ENCODE assay signal across 15 cellular contexts in the genomic region with DNA sequence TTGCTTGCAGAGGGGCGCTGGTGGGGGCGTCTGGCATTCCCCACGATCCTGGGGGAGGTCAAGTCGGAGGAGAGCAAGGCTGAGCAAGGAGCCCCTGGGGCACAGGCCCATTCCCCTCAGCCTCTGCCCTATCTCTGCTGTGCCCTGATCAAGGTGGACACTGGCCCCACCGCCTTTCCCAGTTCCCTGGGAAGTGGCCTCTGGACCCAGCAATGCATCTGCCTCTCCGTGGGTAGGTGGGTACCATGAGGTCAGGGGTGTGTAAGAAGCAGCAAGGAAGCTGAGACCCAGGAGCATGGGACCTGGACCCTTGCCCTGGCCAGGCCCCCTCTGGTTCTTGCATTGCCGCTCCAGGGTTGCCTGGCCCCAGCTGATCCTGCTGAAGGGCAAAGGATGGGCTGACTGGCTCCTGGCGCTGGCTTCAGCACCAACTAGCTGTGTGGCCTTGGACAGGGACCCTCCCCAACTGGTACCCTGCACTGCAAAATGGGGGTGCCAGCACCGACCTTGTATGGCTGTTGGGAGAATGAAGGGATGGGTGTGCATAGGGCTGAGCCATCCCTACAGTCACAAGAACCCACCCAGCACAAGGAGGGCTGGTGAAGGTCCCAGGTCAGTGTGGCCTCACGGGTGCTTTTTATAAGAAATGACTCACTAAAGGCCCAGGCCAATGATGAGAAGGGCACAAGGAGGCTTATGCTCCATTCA. TPM values are rescaled to one million over a fixed set of nuclear protein-coding genes. Genes with fewer than 3 reads are reported as not detected.
DNase-seq lines count a peak whose midpoint lies in the region; ATAC-seq and TF ChIP-seq lines count a peak whose summit lies in the region.
"Had no signal": no experiment of that assay in that cellular context is flagged by ENCODE, and none has a peak within 500 bp of the region (broad histone marks: within the 10 kb centered on the region; RNA-seq: fewer than 3 reads in every experiment).

No MANE protein-coding gene starts in this region.

- no peak for TF ChIP-seq CTCF in gastrocnemius medialis (IDR thresholded peaks at IDR 0.05 in 4 of 5, conservative IDR thresholded peaks at IDR 0.05 in 1 of 5)

- H3K9me3 ChIP-seq in Karpas-422 (ENCODE audit: low read length) (no peaks in the 10 kb centered on the region), gastrocnemius medialis (no peaks in the 10 kb centered on the region)

- peaks cover 9% of the 10 kb centered on the region; the same call in 1 of the 2 replicates for H4K20me1 ChIP-seq in Karpas-422 (ENCODE audit: insufficient read depth, low read depth, low read length)

- H3K27ac ChIP-seq in Karpas-422 (ENCODE audit: low read length) (peak overlapping the region; percentile 73), gastrocnemius medialis (peak overlapping the region; percentile 60 to 98 (median 92))

- peaks cover 75% of the 10 kb centered on the region for H3K4me1 ChIP-seq in Karpas-422 (ENCODE audit: low read length)
- peaks cover 24 to 29% of the 10 kb centered on the region in 2 donors for H3K4me1 ChIP-seq in gastrocnemius medialis

- no peaks in the 10 kb centered on the region for H3K9me2 ChIP-seq in Karpas-422 (replicated peaks; ENCODE audit: insufficient read depth, low read length)

- H3K36me3 ChIP-seq in Karpas-422 (ENCODE audit: insufficient read depth, low read length) (no peaks in the 10 kb centered on the region), gastrocnemius medialis (no peaks in the 10 kb centered on the region)

- H3K4me2 ChIP-seq in Karpas-422 (ENCODE audit: low read depth, low read length, poor library complexity, severe bottlenecking), result no peak overlapping the region

- in situ Hi-C loops in gastrocnemius medialis (cut with MboI; ENCODE audit: low sequenced_read_pairs in 4 of 4), result no loop called here

- ATAC-seq in gastrocnemius medialis (peak; percentile 51 to 70), GM18870 (IDR thresholded peaks at IDR 0.05; ENCODE audit: unreplicated experiment) (no peak), GM18505 (IDR thresholded peaks at IDR 0.05; ENCODE audit: unreplicated experiment) (no peak)

- H3K79me2 ChIP-seq in Karpas-422 (ENCODE audit: low read length), result peaks cover 33% of the 10 kb centered on the region

- H3K4me3 ChIP-seq in Karpas-422 (ENCODE audit: low read length) (no peak overlapping the region), gastrocnemius medialis (no peak overlapping the region)

- H2AFZ ChIP-seq in Karpas-422 (ENCODE audit: low read length), result no peak overlapping the region

- peak; percentile 60 for DNase-seq in activated effector memory CD4-positive, alpha-beta T cell treated with anti-CD3 and anti-CD28 coated beads, Interleukin-2, amount 50 U/mL, for 16 hours
- no peak for DNase-seq in activated effector memory CD4-positive, alpha-beta T cell treated with Interleukin-2 at 50 U/mL for 16 hours
- DNase-seq in Karpas-422 (no peak), islet precursor cell (peak; percentile 44), gastrocnemius medialis (peak in 1 of 2 donors; percentile 54), SKM-1 (lab: John Stamatoyannopoulos, UW; ENCODE audit: unreplicated experiment) (no peak)
- DNase-seq: caudate nucleus; mesendoderm; NCI-H2081; NCI-H774; SIG-M5; stimulated activated CD4-positive, alpha-beta T cell treated with anti-CD3 and anti-CD28 coated beads, Interleukin-4, amount 100 ng/mL, for 1 hour; stimulated activated naive CD4-positive, alpha-beta T cell had no signal

- intact Hi-C loops in gastrocnemius medialis (cut with DNase I; ENCODE audit: low total_unique reads), result loop anchor here (5.0 kb wide), 2 partner anchors 44 to 91 kb away; a partner anchor contains a TSS

- TF ChIP-seq POLR2A in gastrocnemius medialis (IDR thresholded peaks at IDR 0.05) (no peak), GM18505 (IDR thresholded peaks at IDR 0.05; ENCODE audit: borderline replicate concordance, extremely low read depth, insufficient read depth, insufficient read length) (no peak)

- no peaks in the 10 kb centered on the region for H3K27me3 ChIP-seq in Karpas-422 (ENCODE audit: low read length)
- H3K27me3 ChIP-seq in gastrocnemius medialis, result no peaks in the 10 kb centered on the region

- H3K9ac ChIP-seq in Karpas-422 (ENCODE audit: low read length), result peak overlapping the region; percentile 94

RNA-seq across cellular contexts. Expression of a gene that starts 19.6 kb away (rescaled TPM):
- total RNA-seq in Karpas-422 (2014; rRNA removed; shearing (Covaris generic); ENCODE audit: low replicate concordance), result 29.4 and 83.8 TPM in 2 replicates
- total RNA-seq in gastrocnemius medialis, result 10 to 100 TPM in 2 of 4 donors, 1 to 10 TPM in 2; 9.0 to 17.4 (median 13.4) TPM

RNA-seq across cellular contexts. Expression of a gene that starts 36.5 kb away (rescaled TPM):
- not detected in 2 replicates for total RNA-seq in Karpas-422 (2014; rRNA removed; shearing (Covaris generic); ENCODE audit: low replicate concordance)
- total RNA-seq in gastrocnemius medialis, result 1 to 10 TPM in 1 of 4 donors, under 1 TPM in 1, not detected in 2; 0.46 to 1.3 TPM

RNA-seq across cellular contexts. Expression of a gene that starts 47.7 kb away (rescaled TPM):
- total RNA-seq in Karpas-422 (2014; rRNA removed; shearing (Covaris generic); ENCODE audit: low replicate concordance), result 95.9 and 115 TPM in 2 replicates
- total RNA-seq in gastrocnemius medialis, result 10 to 100 TPM; 39.3 to 48.7 (median 43.7) TPM

Comparison
In these comparisons a context has a peak if more than half of its experiments do, and no peak if none do; other contexts are left out.
1. DNase-seq: peak in activated effector memory CD4-positive, alpha-beta T cell treated with anti-CD3 and anti-CD28 coated beads, Interleukin-2, amount 50 U/mL, for 16 hours (single experiment) and islet precursor cell (single experiment); none in activated effector memory CD4-positive, alpha-beta T cell treated with Interleukin-2 at 50 U/mL for 16 hours (single experiment), Karpas-422 (single experiment) and SKM-1 (single experiment).
2. ATAC-seq: peak in gastrocnemius medialis (2 of 2); none in GM18870 (single experiment) and GM18505 (single experiment).